17 cellular contexts compared by ENCODE assay signal in the genomic region with DNA sequence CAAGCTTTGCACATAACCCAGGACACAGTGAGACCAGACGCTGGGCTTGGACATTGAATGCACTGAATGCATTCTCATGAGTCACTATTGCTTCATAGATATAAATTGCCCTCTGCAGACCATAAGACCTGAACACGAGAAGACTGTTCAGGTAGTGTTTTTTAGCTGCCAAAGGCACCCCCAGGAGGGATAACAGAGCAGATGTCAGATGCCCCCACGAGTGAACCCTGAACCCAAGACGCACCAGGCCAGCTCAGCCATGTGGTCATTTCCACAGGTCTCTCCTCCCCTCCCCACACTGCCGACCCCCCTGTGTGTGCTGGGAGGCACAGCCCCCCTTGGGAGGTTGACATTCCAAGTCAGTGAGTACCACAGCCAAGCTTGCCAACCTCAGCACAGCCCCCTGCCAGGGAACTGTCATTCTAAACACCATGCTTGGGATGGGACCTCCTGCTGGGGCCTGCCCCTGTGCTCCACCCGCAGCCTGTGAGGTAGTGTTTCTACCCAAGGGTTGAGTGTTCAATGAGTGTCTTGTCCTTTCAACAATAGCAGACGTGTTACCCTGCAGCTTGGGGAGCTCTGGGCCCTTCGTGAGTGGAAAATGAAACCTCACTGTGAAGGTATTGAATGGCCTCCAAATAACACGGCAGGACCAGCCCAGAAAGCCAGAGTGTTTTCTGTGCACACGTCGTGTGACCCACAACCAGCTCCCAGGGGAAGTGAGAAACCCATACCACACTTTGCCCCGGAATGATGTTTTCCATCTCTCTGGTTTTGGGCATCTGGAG.
DNase-seq lines count a peak whose midpoint lies in the region; ATAC-seq and TF ChIP-seq lines count a peak whose summit lies in the region.
"Had no signal": no experiment of that assay in that cellular context is flagged by ENCODE, and none has a peak within 500 bp of the region (broad histone marks: within the 10 kb centered on the region; RNA-seq: fewer than 3 reads in every experiment).

No MANE protein-coding gene starts in this region.

- H3K36me3 Mint-ChIP-seq in natural killer cell treated with Interleukin-12 subunit alpha and Interleukin-12 subunit beta and Interleukin-15 and Interleukin-18, amount 100 ng/mL, for 72 hours: no peaks in the 10 kb centered on the region
- H3K36me3 Mint-ChIP-seq in natural killer cell: no peaks in the 10 kb centered on the region
- H3K36me3 Mint-ChIP-seq: activated naive CD4-positive, alpha-beta T cell treated with anti-CD3 and anti-CD28 coated beads, Interleukin-2, amount 50 U/mL, for 72 hours; stimulated activated memory B cell treated with anti-CD40 and anti-IgM and Interleukin-4, amounts not matched to agents 10 μg/mL and 1 μg/mL and 100 μg/mL, for 72 hours had no signal

- no peaks in the 10 kb centered on the region for H3K4me1 Mint-ChIP-seq in natural killer cell treated with Interleukin-12 subunit alpha and Interleukin-12 subunit beta and Interleukin-15 and Interleukin-18, amount 100 ng/mL, for 72 hours (ENCODE audit: low read depth in 2 of 2)
- H3K4me1 Mint-ChIP-seq in natural killer cell: peaks cover 0 to under 1% of the 10 kb centered on the region in 2 donors
- H3K4me1 Mint-ChIP-seq: GM23338; stimulated activated memory B cell treated with anti-CD40 and anti-IgM and Interleukin-4, amounts not matched to agents 10 μg/mL and 1 μg/mL and 100 μg/mL, for 72 hours had no signal

- TF ChIP-seq CTCF in natural killer cell (IDR thresholded peaks at IDR 0.05): no peak
- TF ChIP-seq CTCF in fibroblast of villous mesenchyme (IDR thresholded peaks at IDR 0.05; ENCODE audit: insufficient read depth, low read depth, low read length): no peak

- ATAC-seq in natural killer cell treated with Interleukin-12 subunit alpha and Interleukin-12 subunit beta and Interleukin-15 and Interleukin-18, amount 100 ng/mL, for 72 hours: no peak
- ATAC-seq in natural killer cell (no peak), GM18520 (IDR thresholded peaks at IDR 0.05; ENCODE audit: unreplicated experiment) (no peak), GM21576 (IDR thresholded peaks at IDR 0.05; ENCODE audit: unreplicated experiment) (no peak)
- ATAC-seq: activated naive CD4-positive, alpha-beta T cell treated with anti-CD3 and anti-CD28 coated beads, Interleukin-2, amount 50 U/mL, for 72 hours; GM23338; stimulated activated memory B cell treated with anti-CD40 and anti-IgM and Interleukin-4, amounts not matched to agents 10 μg/mL and 1 μg/mL and 100 μg/mL, for 72 hours had no signal

- DNase-seq in natural killer cell treated with Interleukin-12 subunit alpha and Interleukin-12 subunit beta and Interleukin-15 and Interleukin-18, amount 100 ng/mL, for 72 hours (ENCODE audit: low spot score): peak; percentile 45
- DNase-seq in natural killer cell (no peak), adipocyte (ENCODE audit: low read depth) (peak; percentile 65), fibroblast of villous mesenchyme (ENCODE audit: low read depth) (peak; percentile 70), RKO (ENCODE audit: low spot score) (no peak)
- DNase-seq in activated CD4-positive, alpha-beta T cell treated with anti-CD3 and anti-CD28 coated beads, Interleukin-2, amount 50 U/mL, for 48 hours: no peak
- DNase-seq: kidney; MM.1S; NCI-H345; stimulated activated CD4-positive, alpha-beta T cell treated with anti-CD3 and anti-CD28 coated beads, Interleukin-4, amount 100 ng/mL, for 24 hours had no signal

- peaks cover 8 to 16% of the 10 kb centered on the region in 2 donors for H3K27me3 Mint-ChIP-seq in natural killer cell treated with Interleukin-12 subunit alpha and Interleukin-12 subunit beta and Interleukin-15 and Interleukin-18, amount 100 ng/mL, for 72 hours
- peaks cover 13 to 24% of the 10 kb centered on the region in 2 donors for H3K27me3 Mint-ChIP-seq in natural killer cell (ENCODE audit: low read depth in 2 of 2)

- no peaks in the 10 kb centered on the region for H3K27me3 ChIP-seq in adipocyte (replicated peaks; ENCODE audit: control insufficient read depth, insufficient read depth, low read length)
- H3K27me3 ChIP-seq: vagina had no signal

- H3K4me3 Mint-ChIP-seq in natural killer cell treated with Interleukin-12 subunit alpha and Interleukin-12 subunit beta and Interleukin-15 and Interleukin-18, amount 100 ng/mL, for 72 hours: no peak overlapping the region
- H3K4me3 Mint-ChIP-seq in natural killer cell: no peak overlapping the region
- H3K4me3 Mint-ChIP-seq: GM23338; stimulated activated memory B cell treated with anti-CD40 and anti-IgM and Interleukin-4, amounts not matched to agents 10 μg/mL and 1 μg/mL and 100 μg/mL, for 72 hours had no signal

- H3K9ac ChIP-seq in adipocyte (ENCODE audit: low read length): no peak overlapping the region

- H3K4me3 ChIP-seq in adipocyte (ENCODE audit: low read length) (no peak overlapping the region), fibroblast of villous mesenchyme (ENCODE audit: low read depth, low read length) (no peak overlapping the region)
- H3K4me3 ChIP-seq: GM23338, PC-9, vagina had no signal

- H3K9me3 ChIP-seq in adipocyte (ENCODE audit: control insufficient read depth, low read length): no peaks in the 10 kb centered on the region
- H3K9me3 ChIP-seq: vagina had no signal

- peaks cover 30% of the 10 kb centered on the region for H3K4me1 ChIP-seq in adipocyte (ENCODE audit: control insufficient read depth, insufficient read depth, low read length)

- no peak overlapping the region for H3K27ac Mint-ChIP-seq in natural killer cell treated with Interleukin-12 subunit alpha and Interleukin-12 subunit beta and Interleukin-15 and Interleukin-18, amount 100 ng/mL, for 72 hours
- no peak overlapping the region for H3K27ac Mint-ChIP-seq in natural killer cell
- H3K27ac Mint-ChIP-seq: GM23338; stimulated activated memory B cell treated with anti-CD40 and anti-IgM and Interleukin-4, amounts not matched to agents 10 μg/mL and 1 μg/mL and 100 μg/mL, for 72 hours had no signal

- H3K36me3 ChIP-seq in adipocyte (ENCODE audit: control insufficient read depth, insufficient read depth, low read length, severe bottlenecking): no peaks in the 10 kb centered on the region
- H3K36me3 ChIP-seq: vagina had no signal

- intact Hi-C loops in natural killer cell (cut with micrococcal nuclease): no loop called here

- H3K9me3 Mint-ChIP-seq in natural killer cell treated with Interleukin-12 subunit alpha and Interleukin-12 subunit beta and Interleukin-15 and Interleukin-18, amount 100 ng/mL, for 72 hours: no peaks in the 10 kb centered on the region
- no peaks in the 10 kb centered on the region for H3K9me3 Mint-ChIP-seq in natural killer cell
- H3K9me3 Mint-ChIP-seq: activated naive CD4-positive, alpha-beta T cell treated with anti-CD3 and anti-CD28 coated beads, Interleukin-2, amount 50 U/mL, for 72 hours; stimulated activated memory B cell treated with anti-CD40 and anti-IgM and Interleukin-4, amounts not matched to agents 10 μg/mL and 1 μg/mL and 100 μg/mL, for 72 hours had no signal

Comparison
In these comparisons a context has a peak if more than half of its experiments do, and no peak if none do; other contexts are left out.
1. DNase-seq: peak in natural killer cell treated with Interleukin-12 subunit alpha and Interleukin-12 subunit beta and Interleukin-15 and Interleukin-18, amount 100 ng/mL, for 72 hours (single experiment), adipocyte (single experiment) and fibroblast of villous mesenchyme (single experiment); none in natural killer cell (single experiment), RKO (single experiment) and activated CD4-positive, alpha-beta T cell treated with anti-CD3 and anti-CD28 coated beads, Interleukin-2, amount 50 U/mL, for 48 hours (0 of 2).